ENCODE assay signal across 8 cellular contexts in genomic region chr20:47358672-47359532, GRCh38. TPM values are rescaled to one million over a fixed set of nuclear protein-coding genes. Genes with fewer than 3 reads are reported as not detected.
DNase-seq lines count a peak whose midpoint lies in the region; ATAC-seq and TF ChIP-seq lines count a peak whose summit lies in the region.

No MANE protein-coding gene starts in this region.

- peak overlapping the region; percentile 96 to 100 for H3K4ac ChIP-seq in mesenchymal stem cell (ENCODE audit: low read depth in 1 of 2, low read length in 2 of 2)

- peak overlapping the region; percentile 44 for H2BK15ac ChIP-seq in mesenchymal stem cell (ENCODE audit: low read depth, poor library complexity, severe bottlenecking)

- H3K9ac ChIP-seq in SK-N-MC (ENCODE audit: insufficient read length) (peak overlapping the region; percentile 65), endocrine pancreas (ENCODE audit: control insufficient read depth, insufficient read depth, low read length) (peak overlapping the region; percentile 79), mesenchymal stem cell (ENCODE audit: low read length) (peak overlapping the region; percentile 88)

- intact Hi-C loops in tibial artery (cut with DNase I; ENCODE audit: low total_unique reads): loop anchor here (2.0 kb wide), 1 partner anchor 42 kb away; no protein-coding TSS in a partner anchor

- 3% methylated on average over 17 of the region's 17 CpGs for WGBS in mesenchymal stem cell

- TF ChIP-seq CTCF in tibial artery (IDR thresholded peaks at IDR 0.05): no peak

- peak overlapping the region in 1 of 2 experiments; percentile 30 for H3K23ac ChIP-seq in mesenchymal stem cell (ENCODE audit: low read length in 2 of 2)

- peak overlapping the region; percentile 95 for H2AK5ac ChIP-seq in mesenchymal stem cell (ENCODE audit: low read length, severe bottlenecking)

- H3K9me3 ChIP-seq in SK-N-MC (ENCODE audit: low read depth, low read length) (no peaks in the 10 kb centered on the region), endocrine pancreas (ENCODE audit: control insufficient read depth, low read length) (no peaks in the 10 kb centered on the region), mesenchymal stem cell (ENCODE audit: control insufficient read depth, low read length) (no peaks in the 10 kb centered on the region), tibial artery (no peaks in the 10 kb centered on the region)

- peak overlapping the region; percentile 99 for H2BK120ac ChIP-seq in mesenchymal stem cell (ENCODE audit: low read depth, low read length)

- H3K4me1 ChIP-seq in endocrine pancreas (ENCODE audit: control insufficient read depth, insufficient read depth, low read length): peaks cover 30% of the 10 kb centered on the region
- H3K4me1 ChIP-seq in mesenchymal stem cell (ENCODE audit: control insufficient read depth, insufficient read depth, low read depth, low read length): peaks cover 41% of the 10 kb centered on the region
- peaks cover 20 to 91% (median 83%) of the 10 kb centered on the region in 4 donors for H3K4me1 ChIP-seq in tibial artery

- H3K4me2 ChIP-seq in mesenchymal stem cell (ENCODE audit: low read length, poor library complexity, severe bottlenecking): no peak overlapping the region

- H3K27ac ChIP-seq in SK-N-MC (peak overlapping the region; percentile 93), mesenchymal stem cell (ENCODE audit: low read length, poor library complexity, severe bottlenecking) (peak overlapping the region; percentile 100), tibial artery (peak overlapping the region; percentile 84 to 97)

- H3K79me1 ChIP-seq in mesenchymal stem cell (replicated peaks; ENCODE audit: low read length, poor library complexity, severe bottlenecking): no peaks in the 10 kb centered on the region

- peak overlapping the region; percentile 76 to 99 for H2BK12ac ChIP-seq in mesenchymal stem cell (ENCODE audit: low read length in 2 of 2)

- H3K27me3 ChIP-seq in endocrine pancreas (ENCODE audit: control insufficient read depth, insufficient read depth, low read length) (no peaks in the 10 kb centered on the region), mesenchymal stem cell (ENCODE audit: control insufficient read depth in 1 of 2, insufficient read depth in 1 of 2, low read length in 2 of 2) (no peaks in the 10 kb centered on the region), tibial artery (no peaks in the 10 kb centered on the region)

- ATAC-seq in HG02610 (IDR thresholded peaks at IDR 0.05; ENCODE audit: unreplicated experiment): no peak

- H3K36me3 ChIP-seq in SK-N-MC (ENCODE audit: insufficient read depth, low read length) (no peaks in the 10 kb centered on the region), endocrine pancreas (ENCODE audit: control insufficient read depth, insufficient read depth, low read length) (no peaks in the 10 kb centered on the region), mesenchymal stem cell (ENCODE audit: control insufficient read depth in 1 of 2, insufficient read depth in 2 of 2, low read depth in 1 of 2, low read length in 2 of 2) (no peaks in the 10 kb centered on the region), tibial artery (no peaks in the 10 kb centered on the region)

- no peak overlapping the region for H2AFZ ChIP-seq in mesenchymal stem cell (ENCODE audit: low read depth, low read length)

- H4K8ac ChIP-seq in mesenchymal stem cell (ENCODE audit: low read length): peak overlapping the region; percentile 99

- peak overlapping the region in 1 of 2 experiments; percentile 39 for H3K14ac ChIP-seq in mesenchymal stem cell (ENCODE audit: low read length in 2 of 2)

- peak overlapping the region; percentile 100 for H4K91ac ChIP-seq in mesenchymal stem cell (ENCODE audit: low read length)

- H2BK5ac ChIP-seq in mesenchymal stem cell (ENCODE audit: low read depth, low read length, poor library complexity, severe bottlenecking): peak overlapping the region; percentile 100

- DNase-seq in DMS114 treated with DMSO at 0.1 percent for 48 hours (lab: John Stamatoyannopoulos, UW; ENCODE audit: unreplicated experiment) (peak; percentile 82), HuH-7 (ENCODE audit: low spot score) (peak; percentile 59), SK-N-MC (ENCODE audit: low read depth, low spot score) (no peak), mesenchymal stem cell (peak; percentile 86), tibial artery (peak; percentile 92 to 94), activated gamma-delta T cell treated with Interleukin-2 at 50 U/mL for 16 hours (no peak)

- H3K4me3 ChIP-seq in SK-N-MC (no peak overlapping the region; the same call in 1 of the 2 replicates), endocrine pancreas (ENCODE audit: control insufficient read depth, insufficient read depth, low read length) (peak overlapping the region; percentile 30), mesenchymal stem cell (ENCODE audit: insufficient read depth in 1 of 2, low read depth in 1 of 2, low read length in 2 of 2) (peak overlapping the region in 1 of 2 experiments; percentile 7), tibial artery (peak overlapping the region in 1 of 2 donors; percentile 26)

- H3K18ac ChIP-seq in mesenchymal stem cell (ENCODE audit: low read depth in 1 of 2, low read length in 2 of 2): peak overlapping the region; percentile 93 to 100

RNA-seq across cellular contexts. Expression of gene ZMYND8, which starts 2.4 kb away (rescaled TPM):
- polyA plus RNA-seq in mesenchymal stem cell (2013, experiment 1 of 2): 21.6 TPM
- 24.4 TPM for polyA plus RNA-seq in mesenchymal stem cell (2013, experiment 2 of 2)

Comparison
In these comparisons a context has a peak if more than half of its experiments do, and no peak if none do; other contexts are left out.
1. DNase-seq: peak in DMS114 treated with DMSO at 0.1 percent for 48 hours (single experiment), HuH-7 (single experiment), mesenchymal stem cell (single experiment) and tibial artery (2 of 2); none in SK-N-MC (single experiment) and activated gamma-delta T cell treated with Interleukin-2 at 50 U/mL for 16 hours (single experiment).
2. Peak in every context shown above with its lines, with median percentiles within 50 percentile points of each other: H3K27ac ChIP-seq and H3K9ac ChIP-seq.